Comparison of ENCODE assay signal across 8 cellular contexts in the genomic region with DNA sequence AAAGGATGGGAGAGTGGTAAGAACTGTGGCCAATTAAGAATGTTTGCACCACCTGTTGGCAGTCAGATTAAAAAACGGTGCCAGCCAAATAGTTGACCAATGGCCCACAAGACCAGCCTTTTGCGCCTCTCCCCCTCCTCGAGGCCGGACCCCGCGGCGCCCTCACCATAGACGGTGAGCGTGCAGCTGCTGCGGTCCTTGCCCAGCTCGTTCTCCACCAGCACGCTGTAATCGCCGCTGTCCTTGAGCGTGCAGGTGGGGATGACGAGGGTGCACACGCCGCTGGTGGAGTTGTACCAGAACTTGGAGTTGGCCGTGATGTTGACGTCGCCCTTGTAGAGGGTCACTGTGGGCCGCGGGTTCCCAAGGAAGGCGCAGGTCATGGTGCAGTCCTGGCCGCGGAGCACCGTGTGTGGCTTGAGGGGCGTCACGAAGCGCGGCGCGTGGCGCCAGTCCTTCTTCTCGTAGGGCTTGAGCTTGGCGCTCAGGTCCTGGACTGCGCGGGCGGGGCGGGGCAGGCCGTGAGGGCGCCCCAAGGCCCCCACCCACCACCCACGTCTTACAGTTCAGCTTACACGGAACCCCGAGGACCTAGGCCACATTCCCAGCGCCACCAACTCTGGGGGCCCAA. TPM values are rescaled to one million over a fixed set of nuclear protein-coding genes. Genes with fewer than 3 reads are reported as not detected.
DNase-seq lines count a peak whose midpoint lies in the region; ATAC-seq lines count a peak whose summit lies in the region.

No MANE protein-coding gene starts in this region.

- H3K4me3 Mint-ChIP-seq in activated naive CD8-positive, alpha-beta T cell treated with anti-CD3 and anti-CD28 coated beads for 36 hours, result peak overlapping the region; percentile 62

- H3K27me3 Mint-ChIP-seq in activated naive CD8-positive, alpha-beta T cell treated with anti-CD3 and anti-CD28 coated beads for 36 hours, result no peaks in the 10 kb centered on the region

- no peaks in the 10 kb centered on the region for H3K9me3 Mint-ChIP-seq in activated naive CD8-positive, alpha-beta T cell treated with anti-CD3 and anti-CD28 coated beads for 36 hours

- H3K9me3 ChIP-seq in right cardiac atrium (ENCODE audit: control insufficient read depth, low read length), result no peaks in the 10 kb centered on the region

- peak; percentile 66 to 81 for ATAC-seq in right cardiac atrium
- ATAC-seq in GM19351 (IDR thresholded peaks at IDR 0.05; ENCODE audit: unreplicated experiment), result no peak

- H3K4me1 ChIP-seq in right cardiac atrium (ENCODE audit: control insufficient read depth, insufficient read depth, low read length), result peaks cover 8% of the 10 kb centered on the region

- H3K27ac ChIP-seq in right cardiac atrium (ENCODE audit: low read length), result no peak overlapping the region
- peak overlapping the region in 19 of 21 experiments; percentile 28 to 83 (median 73) for H3K27ac ChIP-seq in skin epidermis

- intact Hi-C loops in right cardiac atrium (cut with DNase I), result loop anchor here in 2 of 4 donors (10.0 kb wide), 1 partner anchor 71 kb away; a partner anchor contains a TSS

- H3K27ac Mint-ChIP-seq in activated naive CD8-positive, alpha-beta T cell treated with anti-CD3 and anti-CD28 coated beads for 36 hours, result no peak overlapping the region

- no peaks in the 10 kb centered on the region for H3K36me3 Mint-ChIP-seq in activated naive CD8-positive, alpha-beta T cell treated with anti-CD3 and anti-CD28 coated beads for 36 hours

- 2% methylated on average over 46 of the region's 46 CpGs for WGBS in right cardiac atrium

- peak; percentile 43 for DNase-seq in NCI-H510A treated with DMSO at 0.1 percent for 48 hours (lab: John Stamatoyannopoulos, UW)
- no peak for DNase-seq in NCI-H510A (lab: John Stamatoyannopoulos, UW)
- DNase-seq in activated naive CD8-positive, alpha-beta T cell treated with anti-CD3 and anti-CD28 coated beads for 36 hours, result peak; percentile 26
- DNase-seq in right cardiac atrium, result peak; percentile 49 to 80 (median 79)
- DNase-seq in putamen (ENCODE audit: low spot score), result no peak
- DNase-seq in KG1 (lab: John Stamatoyannopoulos, UW), result no peak

- H3K4me1 Mint-ChIP-seq in activated naive CD8-positive, alpha-beta T cell treated with anti-CD3 and anti-CD28 coated beads for 36 hours, result peaks cover 22% of the 10 kb centered on the region

- H3K4me3 ChIP-seq in right cardiac atrium (ENCODE audit: low read length) (peak overlapping the region; percentile 73), skin epidermis (peak overlapping the region; percentile 28 to 62 (median 43))

- H3K27me3 ChIP-seq in right cardiac atrium (ENCODE audit: control insufficient read depth, insufficient read depth), result no peaks in the 10 kb centered on the region

RNA-seq across cellular contexts. Expression of a gene that starts 7.2 kb away (rescaled TPM):
- under 1 TPM; 0.25 to 0.52 TPM for total RNA-seq in activated naive CD8-positive, alpha-beta T cell treated with anti-CD3 and anti-CD28 coated beads for 36 hours
- total RNA-seq in right cardiac atrium, result 1 to 10 TPM; 4.6 to 6.8 (median 5.1) TPM
- 3.6 TPM for polyA plus RNA-seq in right cardiac atrium

RNA-seq across cellular contexts. Expression of a gene that starts 20.2 kb away (rescaled TPM):
- total RNA-seq in activated naive CD8-positive, alpha-beta T cell treated with anti-CD3 and anti-CD28 coated beads for 36 hours, result 1 to 10 TPM; 1.1 to 1.3 TPM
- 1 to 10 TPM; 1.0 to 1.3 (median 1.1) TPM for total RNA-seq in right cardiac atrium
- polyA plus RNA-seq in right cardiac atrium, result 0.66 TPM

Comparison
In these comparisons a context has a peak if more than half of its experiments do, and no peak if none do; other contexts are left out.
1. DNase-seq: peak in NCI-H510A treated with DMSO at 0.1 percent for 48 hours (single experiment), activated naive CD8-positive, alpha-beta T cell treated with anti-CD3 and anti-CD28 coated beads for 36 hours (single experiment) and right cardiac atrium (3 of 3); none in NCI-H510A (single experiment), putamen (single experiment) and KG1 (single experiment).